Comparison of ENCODE assay signal across 10 cellular contexts in genomic region chr2:88000474-88000873, GRCh38. TPM values are rescaled to one million over a fixed set of nuclear protein-coding genes. Genes with fewer than 3 reads are reported as not detected.
"Had no signal": no experiment of that assay in that cellular context is flagged by ENCODE, and none has a peak within 500 bp of the region (broad histone marks: within the 10 kb centered on the region; RNA-seq: fewer than 3 reads in every experiment).

No MANE protein-coding gene starts in this region.

RNA-seq across cellular contexts. Expression of gene RNU2-63P, which starts 15.9 kb away (rescaled TPM):
- total RNA-seq: ascending aorta, body of pancreas, breast epithelium, bronchial epithelial cell, cardiac muscle cell, cardiac septum, cerebellum had no signal
- polyA plus RNA-seq: adipose tissue, adrenal gland, aorta, cardiac muscle cell had no signal
